ENCODE assay signal across 19 cellular contexts in the genomic region with DNA sequence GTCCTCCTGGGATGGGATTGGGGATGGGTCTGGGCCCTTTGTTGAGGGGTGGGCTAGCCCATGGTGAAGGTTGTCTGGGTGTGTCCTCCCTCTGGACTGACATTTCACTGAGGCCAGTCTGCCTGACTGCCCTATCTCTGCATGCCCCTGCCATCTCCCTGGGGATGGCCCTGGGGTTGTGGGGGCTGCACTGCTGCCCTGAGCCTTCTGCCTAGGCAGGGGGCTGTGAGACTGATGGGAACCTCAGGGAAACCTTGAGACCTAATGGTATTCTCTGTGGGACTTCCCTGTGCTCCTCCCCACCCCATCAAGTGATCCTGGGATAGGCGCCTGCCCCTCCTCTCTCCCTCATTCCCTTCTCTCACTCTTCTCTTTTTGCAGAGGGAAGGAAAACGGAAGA. TPM values are rescaled to one million over a fixed set of nuclear protein-coding genes. Genes with fewer than 3 reads are reported as not detected.
DNase-seq lines count a peak whose midpoint lies in the region; TF ChIP-seq lines count a peak whose summit lies in the region.
"Had no signal": no experiment of that assay in that cellular context is flagged by ENCODE, and none has a peak within 500 bp of the region (broad histone marks: within the 10 kb centered on the region; RNA-seq: fewer than 3 reads in every experiment).

No MANE protein-coding gene starts in this region.

- H3K4me3 Mint-ChIP-seq in nephron progenitor cell, result peak overlapping the region; percentile 71
- H3K4me3 Mint-ChIP-seq: activated CD4-positive, alpha-beta T cell treated with anti-CD3 and anti-CD28 coated beads, Interleukin-2, amount 10 ng/mL, durations not matched to agents 24 days and 14 days; activated naive CD8-positive, alpha-beta T cell; T-helper 2 cell treated with Interferon-gamma antibody and Interleukin-4, amounts not matched to agents 5 μg/mL and 100 μg/mL, for 36 hours had no signal

- peaks cover 9% of the 10 kb centered on the region for H3K27me3 ChIP-seq in OCI-LY1 (ENCODE audit: insufficient read depth, low read length)
- no peaks in the 10 kb centered on the region for H3K27me3 ChIP-seq in duodenal mucosa (ENCODE audit: control insufficient read depth in 1 of 2, insufficient read depth in 2 of 2, low read length in 2 of 2)
- no peaks in the 10 kb centered on the region for H3K27me3 ChIP-seq in uterus
- H3K27me3 ChIP-seq in ovary, result no peaks in the 10 kb centered on the region

- H2AFZ ChIP-seq in OCI-LY1 (ENCODE audit: low read length), result no peak overlapping the region

- H3K4me1 ChIP-seq in OCI-LY1 (ENCODE audit: insufficient read depth, low read length, severe bottlenecking) (no peaks in the 10 kb centered on the region), duodenal mucosa (ENCODE audit: control insufficient read depth in 1 of 2, insufficient read depth in 2 of 2, low read length in 2 of 2) (peaks cover 31 to 35% of the 10 kb centered on the region in 2 donors), uterus (peaks cover 3 to 31% of the 10 kb centered on the region in 2 donors), ovary (ENCODE audit: insufficient read depth) (peaks cover 35% of the 10 kb centered on the region)

- no peaks in the 10 kb centered on the region for H3F3A ChIP-seq in OCI-LY1 (ENCODE audit: insufficient read depth, low read length)

- H3K9me2 ChIP-seq in OCI-LY1 (ENCODE audit: low read depth, low read length), result no peaks in the 10 kb centered on the region

- WGBS in ovary, 3 donors, result 88 to 94% (median 90%) methylated on average over 2 of the region's 2 CpGs

- H4K20me1 ChIP-seq in OCI-LY1 (ENCODE audit: insufficient read depth, low read length), result no peaks in the 10 kb centered on the region

- no peak for DNase-seq in nephron progenitor cell
- DNase-seq in uterus, result no peak
- DNase-seq in ovary, result no peak
- DNase-seq in UCSD-AML1 (lab: John Stamatoyannopoulos, UW; ENCODE audit: unreplicated experiment), result no peak
- no peak for DNase-seq in AG08396 (ENCODE audit: low spot score)
- DNase-seq: activated CD4-positive, alpha-beta T cell treated with anti-CD3 and anti-CD28 coated beads, Interleukin-2, amount 10 ng/mL, durations not matched to agents 24 days and 14 days; activated T-cell treated with anti-CD3 and anti-CD28 coated beads for 4 hours; CD4-positive, alpha-beta memory T cell; kidney glomerular epithelial cell; NCI-H226; SIG-M5 had no signal

- intact Hi-C loops in uterus (cut with DNase I; ENCODE audit: low total_unique reads) (no loop called here), ovary (cut with DNase I) (no loop called here)

- H3K4me3 ChIP-seq in OCI-LY1 (ENCODE audit: low read depth, low read length, poor library complexity, severe bottlenecking), result no peak overlapping the region
- H3K4me3 ChIP-seq in duodenal mucosa (ENCODE audit: low read depth in 1 of 2, low read length in 2 of 2), result peak overlapping the region; percentile 42 to 59
- H3K4me3 ChIP-seq in uterus, result peak overlapping the region in 1 of 2 donors; percentile 41
- H3K4me3 ChIP-seq in ovary, result no peak overlapping the region
- H3K4me3 ChIP-seq: GM12878 had no signal

- no peak overlapping the region for H3K27ac ChIP-seq in OCI-LY1 (ENCODE audit: low read depth, low read length, poor library complexity, severe bottlenecking)
- H3K27ac ChIP-seq in duodenal mucosa (ENCODE audit: low read depth, low read length), result no peak overlapping the region
- H3K27ac ChIP-seq in uterus, result peak overlapping the region; percentile 76 to 90
- no peak overlapping the region for H3K27ac ChIP-seq in ovary
- H3K27ac ChIP-seq: cardiac muscle cell, epithelial cell of prostate, KMS-11 had no signal

- H3K27me3 Mint-ChIP-seq in nephron progenitor cell (ENCODE audit: low read depth, poor library complexity), result peaks cover 29% of the 10 kb centered on the region
- H3K27me3 Mint-ChIP-seq: activated CD4-positive, alpha-beta T cell treated with anti-CD3 and anti-CD28 coated beads, Interleukin-2, amount 10 ng/mL, durations not matched to agents 24 days and 14 days; activated naive CD8-positive, alpha-beta T cell; CD4-positive, alpha-beta memory T cell had no signal

- H3K27ac Mint-ChIP-seq in nephron progenitor cell, result no peak overlapping the region
- H3K27ac Mint-ChIP-seq: activated CD4-positive, alpha-beta T cell treated with anti-CD3 and anti-CD28 coated beads, Interleukin-2, amount 10 ng/mL, durations not matched to agents 24 days and 14 days; activated naive CD8-positive, alpha-beta T cell; T-helper 2 cell treated with Interferon-gamma antibody and Interleukin-4, amounts not matched to agents 5 μg/mL and 100 μg/mL, for 36 hours had no signal

- H3K9me3 ChIP-seq in OCI-LY1 (ENCODE audit: low read length), result no peaks in the 10 kb centered on the region
- no peaks in the 10 kb centered on the region for H3K9me3 ChIP-seq in duodenal mucosa (ENCODE audit: control insufficient read depth in 1 of 2, low read length in 2 of 2)
- H3K9me3 ChIP-seq in uterus, result no peaks in the 10 kb centered on the region
- H3K9me3 ChIP-seq in ovary, result no peaks in the 10 kb centered on the region

- peaks cover 92% of the 10 kb centered on the region for H3K4me1 Mint-ChIP-seq in nephron progenitor cell

- TF ChIP-seq POLR2A in uterus (IDR thresholded peaks at IDR 0.05) (no peak), ovary (IDR thresholded peaks at IDR 0.05) (no peak)

- no peak for TF ChIP-seq CTCF in OCI-LY1 (IDR thresholded peaks at IDR 0.05; ENCODE audit: low read length)
- no peak for TF ChIP-seq CTCF in nephron progenitor cell (IDR thresholded peaks at IDR 0.05)
- no peak for TF ChIP-seq CTCF in uterus (IDR thresholded peaks at IDR 0.05)
- no peak for TF ChIP-seq CTCF in ovary (IDR thresholded peaks at IDR 0.05)

- no peak for TF ChIP-seq EP300 in ovary (IDR thresholded peaks at IDR 0.05)

- H3K9me3 Mint-ChIP-seq in nephron progenitor cell, result no peaks in the 10 kb centered on the region
- H3K9me3 Mint-ChIP-seq: activated CD4-positive, alpha-beta T cell treated with anti-CD3 and anti-CD28 coated beads, Interleukin-2, amount 10 ng/mL, durations not matched to agents 24 days and 14 days; T-helper 2 cell treated with Interferon-gamma antibody and Interleukin-4, amounts not matched to agents 5 μg/mL and 100 μg/mL, for 36 hours had no signal

- H3K4me2 ChIP-seq in OCI-LY1 (ENCODE audit: low read length), result peak overlapping the region; percentile 24; the same call in 1 of the 2 replicates
- H3K4me2 ChIP-seq: KMS-11 had no signal

- H3K36me3 ChIP-seq in OCI-LY1 (ENCODE audit: insufficient read depth, low read length) (no peaks in the 10 kb centered on the region), duodenal mucosa (ENCODE audit: control insufficient read depth in 1 of 2, insufficient read depth in 2 of 2, low read length in 2 of 2) (no peaks in the 10 kb centered on the region), uterus (no peaks in the 10 kb centered on the region), ovary (no peaks in the 10 kb centered on the region)
- H3K36me3 ChIP-seq: cardiac muscle cell had no signal

- H3K36me3 Mint-ChIP-seq in nephron progenitor cell (ENCODE audit: low read depth), result peaks cover 16% of the 10 kb centered on the region
- H3K36me3 Mint-ChIP-seq: activated naive CD8-positive, alpha-beta T cell had no signal

- no peak overlapping the region for H3K9ac ChIP-seq in OCI-LY1 (ENCODE audit: low read length)
- no peak overlapping the region for H3K9ac ChIP-seq in duodenal mucosa (ENCODE audit: low read depth in 1 of 2, low read length in 2 of 2)
- H3K9ac ChIP-seq: KMS-11 had no signal

- H3K79me2 ChIP-seq in OCI-LY1 (ENCODE audit: insufficient read depth, low read length), result no peaks in the 10 kb centered on the region

RNA-seq across cellular contexts. Expression of gene RAI1, which starts 19.9 kb away (rescaled TPM):
- total RNA-seq in uterus (10 to 100 TPM in 3 of 4 donors, 1 to 10 TPM in 1; 10.0 to 66.1 (median 15.3) TPM), ovary (10 to 100 TPM; 16.3 to 57.7 (median 37.5) TPM)
- polyA plus RNA-seq in ovary, result 10 to 100 TPM in 1 of 2 donors, 1 to 10 TPM in 1; 1.5 to 14.5 TPM

Comparison
In these comparisons a context has a peak if more than half of its experiments do, and no peak if none do; other contexts are left out.
1. H3K27ac ChIP-seq: peak in uterus (2 of 2); none in OCI-LY1 (single experiment), duodenal mucosa (single experiment) and ovary (0 of 2).
2. H3K4me3 ChIP-seq: peak in duodenal mucosa (2 of 2); none in OCI-LY1 (single experiment) and ovary (single experiment).